In the genomic region with DNA sequence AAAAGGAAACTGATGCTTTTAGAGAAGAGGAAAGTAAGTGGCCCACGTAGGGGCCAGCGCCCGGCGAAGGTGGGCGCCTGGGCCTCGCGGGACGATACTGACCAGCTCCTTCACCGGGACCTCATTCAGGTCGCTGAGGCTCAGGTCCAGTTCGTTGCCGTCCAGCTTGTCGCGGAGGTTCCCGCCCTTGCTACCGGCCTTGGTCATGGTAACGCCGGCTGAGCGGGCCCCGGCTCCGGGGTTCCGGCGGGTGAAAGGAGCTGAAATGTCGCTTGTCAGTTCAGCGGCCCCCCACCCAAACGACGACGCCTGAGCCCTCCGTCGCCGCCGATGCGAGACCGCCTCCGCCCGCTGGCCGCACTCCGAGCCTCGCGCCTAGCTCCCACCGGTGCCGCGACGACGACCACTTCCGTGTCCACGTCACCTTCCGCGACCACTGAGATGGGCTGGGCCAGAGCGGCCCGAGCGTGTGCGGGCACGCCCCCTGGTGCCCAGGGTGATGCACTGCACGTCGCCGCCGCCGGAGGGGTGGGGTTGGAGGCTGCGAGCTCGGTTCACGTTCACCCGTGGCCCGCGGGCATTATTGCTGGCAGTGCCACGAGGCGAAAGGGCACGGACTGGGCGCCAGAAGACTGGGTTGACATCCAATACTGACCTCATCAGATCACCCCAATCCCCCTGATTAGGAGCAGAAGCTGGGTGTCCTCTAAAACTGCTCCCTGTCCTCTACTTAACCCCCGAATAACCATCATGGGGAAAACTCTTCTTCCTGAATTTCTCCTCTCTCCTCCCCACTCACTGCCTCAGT, we compare ENCODE assay signal across 8 cellular contexts. TPM values are rescaled to one million over a fixed set of nuclear protein-coding genes. Genes with fewer than 3 reads are reported as not detected.
DNase-seq lines count a peak whose midpoint lies in the region; ATAC-seq and TF ChIP-seq lines count a peak whose summit lies in the region.

LRRC59 (minus strand) TSS at position 413 of the 808 bp plus-strand sequence; CDS start at position 207, 206 bp downstream.

- peak; percentile 89 for DNase-seq in Ammon's horn (ENCODE audit: low spot score)
- DNase-seq in NCI-H460 (ENCODE audit: extremely low read depth, low read depth) = peak; percentile 67
- DNase-seq in activated CD4-positive, alpha-beta T cell treated with anti-CD3 and anti-CD28 coated beads for 36 hours = peak; percentile 95
- DNase-seq in choroid plexus epithelial cell (ENCODE audit: low read depth) = peak; percentile 87
- peak; percentile 88 for DNase-seq in kidney tubule cell (ENCODE audit: low spot score)
- peak; percentile 84 to 89 for DNase-seq in stimulated activated CD4-positive, alpha-beta T cell treated with anti-CD3 and anti-CD28 coated beads, Interleukin-1b, Interleukin-23, amount 100 ng/mL, for 1 hour (ENCODE audit: low read depth in 2 of 2)

- POLR2A ChIA-PET in activated CD4-positive, alpha-beta T cell treated with anti-CD3 and anti-CD28 coated beads for 36 hours (lab: Charles Lee) = interaction anchor here (0.7 to 1.3 kb wide), 10 partner anchors 12 to 81 kb away, joined by 3 to 5 read pairs (median 4); partner anchors contain the start of gene XYLT2

- H3K27ac Mint-ChIP-seq in activated CD4-positive, alpha-beta T cell treated with anti-CD3 and anti-CD28 coated beads for 36 hours = peak within 1 kb of the TSS; percentile 88

- H3K4me1 Mint-ChIP-seq in activated CD4-positive, alpha-beta T cell treated with anti-CD3 and anti-CD28 coated beads for 36 hours = peaks cover 33% of the 10 kb centered on the region

- intact Hi-C loops in activated CD4-positive, alpha-beta T cell treated with anti-CD3 and anti-CD28 coated beads for 36 hours (cut with DNase I, micrococcal nuclease) = loop anchor here (1.0 to 5.0 kb wide), 11 partner anchors 24 to 311 kb away; partner anchors contain the start of genes ACSF2 (in 1 of the 2), ANKRD40 (in 1 of the 2), EME1 (in 1 of the 2) and MRPL27 (in 1 of the 2)

- H3K4me3 ChIP-seq in choroid plexus epithelial cell (ENCODE audit: low read depth, low read length) = peak within 1 kb of the TSS; percentile 99

- peak within 1 kb of the TSS; percentile 93 for H3K4me3 Mint-ChIP-seq in activated CD4-positive, alpha-beta T cell treated with anti-CD3 and anti-CD28 coated beads for 36 hours

- CTCF ChIA-PET in activated CD4-positive, alpha-beta T cell treated with anti-CD3 and anti-CD28 coated beads for 36 hours (lab: Charles Lee) = interaction anchor here (0.5 to 3.9 kb wide), 40 partner anchors 9 to 746 kb away, joined by 3 to 53 read pairs (median 4); partner anchors contain the start of genes ACSF2, CHAD, EME1 and MRPL27

- TF ChIP-seq CTCF in choroid plexus epithelial cell (conservative IDR thresholded peaks at IDR 0.05; ENCODE audit: low read depth, low read length) = peak; percentile 85

- no peaks in the 10 kb centered on the region for H3K27me3 Mint-ChIP-seq in activated CD4-positive, alpha-beta T cell treated with anti-CD3 and anti-CD28 coated beads for 36 hours

- H3K9me3 Mint-ChIP-seq in activated CD4-positive, alpha-beta T cell treated with anti-CD3 and anti-CD28 coated beads for 36 hours (ENCODE audit: low read depth) = no peaks in the 10 kb centered on the region

- ATAC-seq in GM19025 (IDR thresholded peaks at IDR 0.05; ENCODE audit: low read depth, unreplicated experiment) (peak; percentile 95), HG03280 (IDR thresholded peaks at IDR 0.05; ENCODE audit: unreplicated experiment) (peak; percentile 94)
- ATAC-seq in activated CD4-positive, alpha-beta T cell treated with anti-CD3 and anti-CD28 coated beads for 36 hours = peak; percentile 95

- H3K36me3 Mint-ChIP-seq in activated CD4-positive, alpha-beta T cell treated with anti-CD3 and anti-CD28 coated beads for 36 hours (ENCODE audit: low read depth) = peaks cover 34% of the 10 kb centered on the region

RNA-seq across cellular contexts. Expression of gene LRRC59, which starts in this region (rescaled TPM):
- total RNA-seq in NCI-H460 (2014; rRNA removed; shearing (Covaris generic)) = 165 and 175 TPM in 2 replicates
- 125 and 135 TPM in 2 replicates for polyA plus RNA-seq in NCI-H460 (2014; cell fraction: nucleus; rRNA removed)
- 10 to 100 TPM; 74.4 to 82.7 TPM for total RNA-seq in activated CD4-positive, alpha-beta T cell treated with anti-CD3 and anti-CD28 coated beads for 36 hours

Comparison
In these comparisons a context has a peak if more than half of its experiments do, and no peak if none do; other contexts are left out.
1. Peak in every context shown above with its lines: DNase-seq, ATAC-seq and H3K4me3 ChIP-seq.